In the genomic region with DNA sequence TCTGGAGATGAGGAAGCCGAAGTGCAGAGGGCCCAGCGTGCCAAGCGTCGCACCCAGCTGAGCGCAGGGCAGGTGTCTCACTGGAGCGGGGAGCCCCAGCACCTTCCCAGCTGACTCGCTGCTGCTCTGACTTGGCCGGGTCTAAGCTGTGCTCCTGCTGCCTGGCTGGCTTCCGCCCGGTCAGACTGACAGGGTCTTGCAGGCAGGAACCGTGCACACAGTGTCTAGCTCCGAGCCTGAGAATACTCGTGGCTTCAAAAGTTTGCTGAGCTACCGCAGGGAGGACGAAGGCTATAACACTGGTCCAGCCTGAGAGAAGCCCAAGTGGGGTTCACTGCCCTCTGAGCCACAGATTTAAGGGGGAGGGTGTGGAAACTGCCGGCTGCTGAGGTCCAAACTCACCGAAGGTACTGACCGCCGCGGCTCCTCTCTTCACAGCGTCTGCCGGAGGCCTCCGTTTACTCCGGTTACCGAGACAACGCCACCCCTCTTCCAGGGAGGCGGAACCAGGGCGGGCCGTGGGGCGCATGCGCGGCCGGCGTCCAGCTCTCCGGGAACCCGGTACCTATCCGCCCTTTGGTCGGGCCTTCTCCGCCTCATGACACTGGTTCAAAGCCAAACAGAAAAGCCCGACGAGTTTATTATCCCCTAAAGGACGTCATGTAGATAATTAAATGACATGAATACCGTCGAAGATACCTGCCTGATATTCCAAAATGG, we compare ENCODE assay signal across 7 cellular contexts. TPM values are rescaled to one million over a fixed set of nuclear protein-coding genes. Genes with fewer than 3 reads are reported as not detected.
A peak's percentile ranks its signal among the peaks of the same experiment; 100 is the strongest.
DNase-seq lines count a peak whose midpoint lies in the region; ATAC-seq and TF ChIP-seq lines count a peak whose summit lies in the region.

A gene with protein sequence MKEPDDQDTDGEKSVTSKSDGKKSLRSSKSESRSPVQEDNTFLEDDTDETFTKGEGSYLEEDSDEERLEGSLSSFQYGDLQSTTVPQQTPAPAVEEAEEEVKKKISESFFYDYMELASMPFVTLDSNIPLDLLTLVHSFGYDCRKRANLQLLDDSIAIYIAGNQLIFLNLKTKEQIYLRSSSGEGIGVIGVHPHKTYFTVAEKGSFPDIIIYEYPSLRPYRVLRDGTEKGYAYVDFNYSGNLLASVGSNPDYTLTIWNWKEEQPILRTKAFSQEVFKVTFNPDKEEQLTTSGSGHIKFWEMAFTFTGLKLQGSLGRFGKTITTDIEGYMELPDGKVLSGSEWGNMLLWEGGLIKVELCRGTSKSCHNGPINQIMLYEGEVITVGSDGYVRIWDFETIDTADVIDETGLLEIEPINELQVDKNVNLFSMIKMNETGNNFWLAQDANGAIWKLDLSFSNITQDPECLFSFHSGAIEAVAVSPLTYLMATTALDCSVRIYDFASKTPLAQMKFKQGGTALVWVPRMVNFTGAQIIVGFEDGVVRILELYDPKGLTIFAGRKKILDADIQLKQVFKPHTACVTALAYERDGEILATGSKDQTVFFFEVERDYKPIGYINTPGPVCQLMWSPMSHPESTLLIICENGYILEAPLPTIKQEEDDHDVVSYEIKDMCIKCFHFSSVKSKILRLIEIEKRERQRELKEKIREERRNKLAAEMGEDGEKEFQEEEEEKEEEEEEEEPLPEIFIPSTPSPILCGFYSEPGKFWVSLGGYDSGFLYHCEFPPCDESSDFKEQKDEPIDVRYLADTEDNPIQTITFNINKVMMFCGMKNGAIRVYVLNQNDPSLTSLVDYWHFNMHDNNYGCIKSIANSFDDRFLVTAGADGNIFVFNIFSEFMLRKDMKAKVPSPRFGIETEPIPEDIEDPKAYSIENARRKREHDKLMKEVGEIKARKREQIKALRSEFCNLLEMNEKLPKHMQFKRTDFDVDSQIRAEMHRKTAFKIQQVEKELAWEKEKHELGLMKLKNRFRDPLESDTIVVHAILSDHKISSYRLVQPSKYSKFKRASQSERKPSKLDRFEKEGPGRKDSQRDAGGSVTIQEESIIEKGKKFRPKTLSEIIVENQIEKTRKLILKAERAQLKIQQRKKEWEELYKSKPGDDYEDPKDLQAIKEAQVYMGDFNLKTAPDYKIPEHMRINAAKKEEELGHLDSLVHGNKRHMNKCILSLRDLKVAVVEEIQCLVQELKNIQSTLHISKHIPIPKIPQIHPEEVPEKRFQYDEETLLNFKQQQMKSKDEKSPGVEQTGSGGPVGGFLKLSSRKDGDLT (N-terminal part only) (minus strand): TSS at position 443 of the 720 bp plus-strand sequence. CDS start 7,829 bp downstream, outside the sequence.

- H3K4me1 ChIP-seq in neutrophil (ENCODE audit: control insufficient read depth in 1 of 2, insufficient read depth in 1 of 2, low read depth in 1 of 2, low read length in 1 of 2), result peaks cover 0 to 3% of the 10 kb centered on the region in 2 experiments
- H3K4me1 ChIP-seq in stomach, result peaks cover 0 to 6% (median 2%) of the 10 kb centered on the region in 4 donors

- peaks cover 4% of the 10 kb centered on the region for H3K36me3 ChIP-seq in neutrophil
- peaks cover 0 to 44% (median 7%) of the 10 kb centered on the region in 4 donors for H3K36me3 ChIP-seq in stomach

- intact Hi-C loops in activated naive CD4-positive, alpha-beta T cell treated with anti-CD3 and anti-CD28 coated beads for 36 hours (cut with micrococcal nuclease), result no loop called here
- intact Hi-C loops in stomach (cut with DNase I; ENCODE audit: low total_unique reads), result no loop called here

- H3K9me3 ChIP-seq in neutrophil, result no peaks in the 10 kb centered on the region
- H3K9me3 ChIP-seq in stomach, result no peaks in the 10 kb centered on the region

- no peak for TF ChIP-seq EP300 in stomach (IDR thresholded peaks at IDR 0.05)

- H3K4me3 ChIP-seq in neutrophil (ENCODE audit: low read depth in 1 of 2, low read length in 1 of 2), result peak within 1 kb of the TSS; percentile 51 to 54
- H3K4me3 ChIP-seq in stomach, result peak within 1 kb of the TSS; percentile 32 to 40 (median 35)

- H3K4me1 Mint-ChIP-seq in activated naive CD4-positive, alpha-beta T cell treated with anti-CD3 and anti-CD28 coated beads for 36 hours (ENCODE audit: low read depth), result no peaks in the 10 kb centered on the region

- 36 to 53% (median 46%) methylated on average over 40 to 44 of the region's 44 CpGs for WGBS in stomach, 5 donors

- TF ChIP-seq CTCF in neutrophil (IDR thresholded peaks at IDR 0.05), result no peak
- TF ChIP-seq CTCF in stomach (IDR thresholded peaks at IDR 0.05), result no peak

- no peaks in the 10 kb centered on the region for H3K9me3 Mint-ChIP-seq in activated naive CD4-positive, alpha-beta T cell treated with anti-CD3 and anti-CD28 coated beads for 36 hours

- no peak within 1 kb of the TSS for H3K27ac Mint-ChIP-seq in activated naive CD4-positive, alpha-beta T cell treated with anti-CD3 and anti-CD28 coated beads for 36 hours

- no peak within 1 kb of the TSS for H3K27ac ChIP-seq in neutrophil
- H3K27ac ChIP-seq in stomach, result peak within 1 kb of the TSS in 1 of 5 donors; percentile 29

- peaks cover 8% of the 10 kb centered on the region for H3K36me3 Mint-ChIP-seq in activated naive CD4-positive, alpha-beta T cell treated with anti-CD3 and anti-CD28 coated beads for 36 hours (ENCODE audit: low read depth)

- no peak for ATAC-seq in HG03045 (IDR thresholded peaks at IDR 0.05; ENCODE audit: unreplicated experiment)
- no peak for ATAC-seq in HG02840 (IDR thresholded peaks at IDR 0.05; ENCODE audit: low FRiP score, unreplicated experiment)

- H3K27me3 Mint-ChIP-seq in activated naive CD4-positive, alpha-beta T cell treated with anti-CD3 and anti-CD28 coated beads for 36 hours (ENCODE audit: low read depth), result no peaks in the 10 kb centered on the region

- no peak for TF ChIP-seq POLR2A in stomach (IDR thresholded peaks at IDR 0.05)

- DNase-seq in NCI-H1105 treated with DMSO at 0.1 percent for 48 hours (lab: John Stamatoyannopoulos, UW), result peak; percentile 80
- DNase-seq in activated naive CD4-positive, alpha-beta T cell treated with anti-CD3 and anti-CD28 coated beads for 36 hours, result peak; percentile 35
- DNase-seq in glomerular visceral epithelial cell (ENCODE audit: extremely low spot score), result peak; percentile 40
- peak; percentile 46 for DNase-seq in stomach

- H3K4me3 Mint-ChIP-seq in activated naive CD4-positive, alpha-beta T cell treated with anti-CD3 and anti-CD28 coated beads for 36 hours, result peak within 1 kb of the TSS; percentile 8

- CTCF ChIA-PET in activated naive CD4-positive, alpha-beta T cell treated with anti-CD3 and anti-CD28 coated beads for 36 hours (lab: Charles Lee), result interaction anchor here (0.6 to 1.1 kb wide), 2 partner anchors 15 to 124 kb away, joined by 3 read pairs; no protein-coding TSS in a partner anchor

- H3K27me3 ChIP-seq in neutrophil (no peaks in the 10 kb centered on the region), stomach (no peaks in the 10 kb centered on the region)

RNA-seq across cellular contexts. Expression of the gene that starts here (rescaled TPM):
- total RNA-seq in activated naive CD4-positive, alpha-beta T cell treated with anti-CD3 and anti-CD28 coated beads for 36 hours, result under 1 TPM; 0.52 to 0.76 TPM
- total RNA-seq in stomach, result 10 to 100 TPM in 4 of 5 donors, 1 to 10 TPM in 1; 6.2 to 33.6 (median 21.7) TPM
- 1 to 10 TPM; 1.4 to 8.4 (median 1.5) TPM for polyA plus RNA-seq in stomach

Comparison
In these comparisons a context has a peak if more than half of its experiments do, and no peak if none do; other contexts are left out.
1. RNA of the gene that starts here (total RNA-seq): 6.2 to 33.6 TPM in stomach; 0.52 to 0.76 TPM in activated naive CD4-positive, alpha-beta T cell treated with anti-CD3 and anti-CD28 coated beads for 36 hours; every median in the first group is over 4 times any median in the second.
2. Peak in DNase-seq in activated naive CD4-positive, alpha-beta T cell treated with anti-CD3 and anti-CD28 coated beads for 36 hours; RNA of the gene not detected or under 1 TPM.
3. Peak in every context shown above with its lines, with median percentiles within 50 percentile points of each other: DNase-seq.